ENCODE assay signal across 1 cellular context in the genomic region with DNA sequence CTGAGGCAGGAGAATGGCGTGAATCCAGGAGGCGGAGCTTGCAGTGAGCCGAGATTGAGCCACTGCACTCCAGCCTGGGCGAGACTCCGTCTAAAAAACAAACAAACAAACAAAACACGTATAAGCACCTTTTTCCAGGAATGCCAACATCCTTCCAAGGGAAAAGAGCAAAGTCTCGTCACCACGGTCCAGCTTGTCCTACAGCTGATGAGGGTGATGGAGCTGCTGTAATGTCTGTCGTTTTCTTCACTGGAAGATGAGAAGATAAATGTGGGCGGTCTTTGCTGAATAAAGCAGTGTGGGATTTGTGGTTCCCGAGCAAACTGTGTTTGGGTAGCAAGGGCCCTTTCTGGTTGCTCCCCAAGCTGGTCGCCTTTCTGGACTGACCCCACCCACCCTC.
TF ChIP-seq lines count a peak whose summit lies in the region.

No MANE protein-coding gene starts in this region.

TF ChIP-seq in HCT116, 20 proteins besides CTCF, POLR2A, EP300 and RAD21 (continued from another document):
- TF ChIP-seq JUND (IDR thresholded peaks at IDR 0.05) (no peak), SP1 (IDR thresholded peaks at IDR 0.05; ENCODE audit: low read depth) (no peak), ZNF274 (IDR thresholded peaks at IDR 0.05; ENCODE audit: low read depth, low read length) (no peak), EZH2phosphoT487 (IDR thresholded peaks at IDR 0.05; ENCODE audit: borderline replicate concordance) (no peak), EZH2 (IDR thresholded peaks at IDR 0.05) (no peak)
TF ChIP-seq in HCT116: peak in this region for 0.
